9 cellular contexts compared by ENCODE assay signal in genomic region chr16:27366687-27367462, GRCh38. TPM values are rescaled to one million over a fixed set of nuclear protein-coding genes. Genes with fewer than 3 reads are reported as not detected.
DNase-seq lines count a peak whose midpoint lies in the region; ATAC-seq and FAIRE-seq lines count a peak whose summit lies in the region.
"Had no signal": no experiment of that assay in that cellular context is flagged by ENCODE, and none has a peak within 500 bp of the region (broad histone marks: within the 10 kb centered on the region; RNA-seq: fewer than 3 reads in every experiment).

No MANE protein-coding gene starts in this region.

- DNase-seq in GM18507 (ENCODE audit: extremely low spot score, insufficient read length, low read depth) (no peak), activated gamma-delta T cell treated with Interleukin-2 at 50 U/mL for 16 hours (no peak), foreskin melanocyte (no peak), MG63 (no peak), caudate nucleus (lab: John Stamatoyannopoulos, UW) (no peak)
- DNase-seq in activated T-helper 2 cell treated with anti-CD3 and anti-CD28 coated beads, Interferon-gamma antibody, Interleukin-2, Interleukin-4, amounts not matched to agents 10 μg/mL and 5 μg/mL and 100 μg/mL, durations not matched to agents 14 hours and 24 hours and 36 hours (ENCODE audit: low spot score), result peak; percentile 43
- peak in 2 of 9 donors; percentile 27 to 69 for DNase-seq in naive thymus-derived CD4-positive, alpha-beta T cell

- H3K27me3 ChIP-seq in naive thymus-derived CD4-positive, alpha-beta T cell (ENCODE audit: control insufficient read depth in 2 of 2, insufficient read depth in 2 of 2, low read length in 2 of 2), result no peaks in the 10 kb centered on the region
- H3K27me3 ChIP-seq in MG63, result 0 out of 2 replicates have a peak, but pooled peaks cover 3% of the 10 kb centered on the region

- H3K9me3 ChIP-seq in naive thymus-derived CD4-positive, alpha-beta T cell (ENCODE audit: control insufficient read depth in 2 of 3, low read length in 3 of 3), result no peaks in the 10 kb centered on the region
- peaks cover 10% of the 10 kb centered on the region; the same call in 1 of the 2 replicates for H3K9me3 ChIP-seq in MG63

- H3K36me3 Mint-ChIP-seq in activated T-helper 2 cell treated with anti-CD3 and anti-CD28 coated beads, Interferon-gamma antibody, Interleukin-2, Interleukin-4, amounts not matched to agents 10 μg/mL and 5 μg/mL and 100 μg/mL, durations not matched to agents 14 hours and 24 hours and 36 hours (ENCODE audit: low read depth), result peaks cover 58% of the 10 kb centered on the region
- peaks cover 4 to 47% (median 8%) of the 10 kb centered on the region in 5 donors for H3K36me3 Mint-ChIP-seq in naive thymus-derived CD4-positive, alpha-beta T cell

- peaks cover 15% of the 10 kb centered on the region for H3K9me3 Mint-ChIP-seq in activated T-helper 2 cell treated with anti-CD3 and anti-CD28 coated beads, Interferon-gamma antibody, Interleukin-2, Interleukin-4, amounts not matched to agents 10 μg/mL and 5 μg/mL and 100 μg/mL, durations not matched to agents 14 hours and 24 hours and 36 hours
- H3K9me3 Mint-ChIP-seq in naive thymus-derived CD4-positive, alpha-beta T cell, result peaks cover 0 to 13% (median 4%) of the 10 kb centered on the region in 11 donors

- H3K27ac Mint-ChIP-seq in activated T-helper 2 cell treated with anti-CD3 and anti-CD28 coated beads, Interferon-gamma antibody, Interleukin-2, Interleukin-4, amounts not matched to agents 10 μg/mL and 5 μg/mL and 100 μg/mL, durations not matched to agents 14 hours and 24 hours and 36 hours, result peak overlapping the region; percentile 99
- H3K27ac Mint-ChIP-seq in naive thymus-derived CD4-positive, alpha-beta T cell, result peak overlapping the region in 7 of 9 donors; percentile 93 to 100 (median 99)

- FAIRE-seq in GM18507 (lab: Jason Lieb, UNC), result peak; percentile 54

- H3K4me3 ChIP-seq in naive thymus-derived CD4-positive, alpha-beta T cell (ENCODE audit: low read length), result peak overlapping the region; percentile 18
- no peak overlapping the region for H3K4me3 ChIP-seq in MG63

- peak; percentile 17 for ATAC-seq in HG02970 (IDR thresholded peaks at IDR 0.05; ENCODE audit: low FRiP score, unreplicated experiment)
- ATAC-seq in naive thymus-derived CD4-positive, alpha-beta T cell, result no peak

- H3K36me3 ChIP-seq in naive thymus-derived CD4-positive, alpha-beta T cell (ENCODE audit: control insufficient read depth in 2 of 3, insufficient read depth in 3 of 3, low read length in 3 of 3), result peaks cover 0 to 25% (median 0%) of the 10 kb centered on the region in 3 experiments
- peaks cover 42% of the 10 kb centered on the region for H3K36me3 ChIP-seq in MG63

- H3K4me3 Mint-ChIP-seq in activated T-helper 2 cell treated with anti-CD3 and anti-CD28 coated beads, Interferon-gamma antibody, Interleukin-2, Interleukin-4, amounts not matched to agents 10 μg/mL and 5 μg/mL and 100 μg/mL, durations not matched to agents 14 hours and 24 hours and 36 hours (ENCODE audit: low read depth), result no peak overlapping the region
- H3K4me3 Mint-ChIP-seq in naive thymus-derived CD4-positive, alpha-beta T cell, result peak overlapping the region; percentile 54 to 86 (median 73)

- CTCF ChIA-PET in naive thymus-derived CD4-positive, alpha-beta T cell (lab: Charles Lee), result interaction anchor here (0.8 to 4.5 kb wide), 22 partner anchors 11 to 213 kb away, joined by 3 to 59 read pairs (median 6); no protein-coding TSS in a partner anchor

- H3K4me1 ChIP-seq in naive thymus-derived CD4-positive, alpha-beta T cell (ENCODE audit: control insufficient read depth in 2 of 2, insufficient read depth in 2 of 2, low read length in 2 of 2), result peaks cover 22 to 53% of the 10 kb centered on the region in 2 donors

- no peaks in the 10 kb centered on the region for H3K27me3 Mint-ChIP-seq in activated T-helper 2 cell treated with anti-CD3 and anti-CD28 coated beads, Interferon-gamma antibody, Interleukin-2, Interleukin-4, amounts not matched to agents 10 μg/mL and 5 μg/mL and 100 μg/mL, durations not matched to agents 14 hours and 24 hours and 36 hours (ENCODE audit: low read depth)
- no peaks in the 10 kb centered on the region for H3K27me3 Mint-ChIP-seq in naive thymus-derived CD4-positive, alpha-beta T cell

- H3K27ac ChIP-seq in naive thymus-derived CD4-positive, alpha-beta T cell (ENCODE audit: low read depth, low read length), result peak overlapping the region; percentile 99
- H3K27ac ChIP-seq in caudate nucleus (ENCODE audit: low read depth, low read length), result no peak overlapping the region
- H3K27ac ChIP-seq: parathyroid adenoma had no signal

- peaks cover 73% of the 10 kb centered on the region for H3K4me1 Mint-ChIP-seq in activated T-helper 2 cell treated with anti-CD3 and anti-CD28 coated beads, Interferon-gamma antibody, Interleukin-2, Interleukin-4, amounts not matched to agents 10 μg/mL and 5 μg/mL and 100 μg/mL, durations not matched to agents 14 hours and 24 hours and 36 hours (ENCODE audit: low read depth)
- peaks cover 15 to 84% (median 79%) of the 10 kb centered on the region in 7 donors for H3K4me1 Mint-ChIP-seq in naive thymus-derived CD4-positive, alpha-beta T cell

- intact Hi-C loops in activated T-helper 2 cell treated with anti-CD3 and anti-CD28 coated beads, Interferon-gamma antibody, Interleukin-2, Interleukin-4, amounts not matched to agents 10 μg/mL and 5 μg/mL and 100 μg/mL, durations not matched to agents 14 hours and 24 hours and 36 hours (cut with micrococcal nuclease), result loop anchor here (1.0 to 10.0 kb wide), 7 partner anchors 35 to 772 kb away; partner anchors contain the start of gene IL21R
- intact Hi-C loops in naive thymus-derived CD4-positive, alpha-beta T cell (cut with micrococcal nuclease), result loop anchor here (1.0 to 2.0 kb wide), 12 partner anchors 10 to 769 kb away; partner anchors contain the start of genes IL21R (in 2 of the 2), KDM8 (in 2 of the 2) and KATNIP (in 1 of the 2)

- POLR2A ChIA-PET in naive thymus-derived CD4-positive, alpha-beta T cell (lab: Charles Lee), result interaction anchor here (0.5 to 11.1 kb wide), 37 partner anchors 8 to 213 kb away, joined by 3 to 196 read pairs (median 5); partner anchors contain the start of genes IL21R and KDM8

RNA-seq across cellular contexts. Expression of gene IL21R, which starts 35.1 kb away (rescaled TPM):
- 84.2 and 84.5 TPM in 2 replicates for total RNA-seq in activated T-helper 2 cell treated with anti-CD3 and anti-CD28 coated beads, Interferon-gamma antibody, Interleukin-2, Interleukin-4, amounts not matched to agents 10 μg/mL and 5 μg/mL and 100 μg/mL, durations not matched to agents 14 hours and 24 hours and 36 hours
- 10 to 100 TPM; 24.6 to 40.9 (median 31.4) TPM for total RNA-seq in naive thymus-derived CD4-positive, alpha-beta T cell
- 10 to 100 TPM; 37.1 to 52.1 TPM for polyA plus RNA-seq in naive thymus-derived CD4-positive, alpha-beta T cell
- total RNA-seq in MG63 (2014; rRNA removed; shearing (Covaris generic); ENCODE audit: low replicate concordance), result 0.33 and 0.44 TPM in 2 replicates

RNA-seq across cellular contexts. Expression of gene IL4R, which starts 53.1 kb away (rescaled TPM):
- total RNA-seq in activated T-helper 2 cell treated with anti-CD3 and anti-CD28 coated beads, Interferon-gamma antibody, Interleukin-2, Interleukin-4, amounts not matched to agents 10 μg/mL and 5 μg/mL and 100 μg/mL, durations not matched to agents 14 hours and 24 hours and 36 hours, result 434 and 437 TPM in 2 replicates
- total RNA-seq in naive thymus-derived CD4-positive, alpha-beta T cell, result 100 to 1,000 TPM; 158 to 498 (median 198) TPM
- 100 to 1,000 TPM in 1 of 2 donors, 10 to 100 TPM in 1; 99.8 to 128 TPM for polyA plus RNA-seq in naive thymus-derived CD4-positive, alpha-beta T cell
- 26.1 and 40.9 TPM in 2 replicates for total RNA-seq in MG63 (2014; rRNA removed; shearing (Covaris generic); ENCODE audit: low replicate concordance)

Comparison
In these comparisons a context has a peak if more than half of its experiments do, and no peak if none do; other contexts are left out.
1. RNA of gene IL21R, which starts 35.1 kb away (total RNA-seq): 84.2 to 84.5 TPM in activated T-helper 2 cell treated with anti-CD3 and anti-CD28 coated beads, Interferon-gamma antibody, Interleukin-2, Interleukin-4, amounts not matched to agents 10 μg/mL and 5 μg/mL and 100 μg/mL, durations not matched to agents 14 hours and 24 hours and 36 hours and 24.6 to 40.9 TPM in naive thymus-derived CD4-positive, alpha-beta T cell; 0.33 to 0.44 TPM in MG63; every median in the first group is over 10 times any median in the second.